In the genomic region with DNA sequence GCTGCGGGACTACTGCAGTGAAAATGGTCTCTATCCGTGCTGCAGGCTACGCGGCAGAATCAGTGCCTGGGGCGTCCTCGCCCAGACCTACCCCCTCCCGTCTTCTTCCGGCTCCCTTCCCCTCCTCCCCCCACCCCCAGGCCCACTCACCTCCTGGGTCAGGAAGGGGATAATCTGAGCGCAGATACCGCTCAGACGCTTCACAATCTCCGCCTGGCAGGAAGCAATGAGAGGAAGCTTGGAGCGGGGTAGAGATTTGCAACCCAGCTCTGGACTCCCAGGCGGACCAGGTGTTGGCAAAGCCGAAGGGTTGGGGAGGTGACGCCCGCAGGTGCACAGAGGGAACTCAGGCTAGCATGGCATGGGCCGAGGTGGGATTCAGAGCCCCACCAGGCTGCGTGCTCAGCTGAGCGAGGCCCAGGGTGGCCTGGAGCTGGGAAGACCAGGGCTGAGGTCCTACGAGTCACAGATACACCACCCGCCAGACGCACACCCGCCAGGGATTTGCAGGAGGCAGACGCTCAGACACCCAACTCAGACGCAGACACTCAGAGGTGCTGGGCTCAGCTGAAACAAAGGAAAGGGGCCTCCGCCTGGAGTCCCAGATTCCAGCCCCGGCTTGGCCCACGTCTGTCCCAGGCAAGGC, we compare ENCODE assay signal across 12 cellular contexts. TPM values are rescaled to one million over a fixed set of nuclear protein-coding genes. Genes with fewer than 3 reads are reported as not detected.
DNase-seq lines count a peak whose midpoint lies in the region; ATAC-seq and TF ChIP-seq lines count a peak whose summit lies in the region.
"Had no signal": no experiment of that assay in that cellular context is flagged by ENCODE, and none has a peak within 500 bp of the region (broad histone marks: within the 10 kb centered on the region; RNA-seq: fewer than 3 reads in every experiment).

No MANE protein-coding gene starts in this region.

- H3K36me3 ChIP-seq in upper lobe of right lung: no peaks in the 10 kb centered on the region

- no peak for TF ChIP-seq CTCF in type B pancreatic cell (conservative IDR thresholded peaks at IDR 0.05)
- TF ChIP-seq CTCF in upper lobe of right lung (IDR thresholded peaks at IDR 0.05): no peak

- H3K9me3 ChIP-seq in right cardiac atrium (ENCODE audit: control insufficient read depth, low read length) (no peaks in the 10 kb centered on the region), upper lobe of right lung (no peaks in the 10 kb centered on the region)
- H3K9me3 ChIP-seq: esophagus muscularis mucosa had no signal

- no peaks in the 10 kb centered on the region for H3K36me3 Mint-ChIP-seq in activated CD8-positive, alpha-beta T cell treated with anti-CD3 and anti-CD28 coated beads, Interleukin-2, amount 10 ng/mL, durations not matched to agents 7 days and 5 days (ENCODE audit: low read depth)
- H3K36me3 Mint-ChIP-seq in type B pancreatic cell: peaks cover 6% of the 10 kb centered on the region
- H3K36me3 Mint-ChIP-seq: natural killer cell treated with Interleukin-12 subunit alpha and Interleukin-12 subunit beta and Interleukin-15 and Interleukin-18, amount 100 ng/mL, for 72 hours had no signal

- no peak overlapping the region for H3K4me3 ChIP-seq in right cardiac atrium (ENCODE audit: low read length)
- H3K4me3 ChIP-seq in upper lobe of right lung: no peak overlapping the region
- H3K4me3 ChIP-seq: esophagus muscularis mucosa had no signal

- peak; percentile 8 to 20 for ATAC-seq in right cardiac atrium
- no peak for ATAC-seq in left ventricle myocardium superior
- ATAC-seq in activated CD8-positive, alpha-beta T cell treated with anti-CD3 and anti-CD28 coated beads, Interleukin-2, amount 10 ng/mL, durations not matched to agents 7 days and 5 days: no peak
- peak; percentile 21 for ATAC-seq in left lobe of liver
- ATAC-seq in upper lobe of right lung: no peak

- 59% methylated on average over 29 of the region's 29 CpGs for WGBS in right cardiac atrium

- H3K9me3 Mint-ChIP-seq in activated CD8-positive, alpha-beta T cell treated with anti-CD3 and anti-CD28 coated beads, Interleukin-2, amount 10 ng/mL, durations not matched to agents 7 days and 5 days (ENCODE audit: insufficient read depth): no peaks in the 10 kb centered on the region
- H3K9me3 Mint-ChIP-seq in type B pancreatic cell: no peaks in the 10 kb centered on the region
- H3K9me3 Mint-ChIP-seq: natural killer cell treated with Interleukin-12 subunit alpha and Interleukin-12 subunit beta and Interleukin-15 and Interleukin-18, amount 100 ng/mL, for 72 hours had no signal

- H3K27ac ChIP-seq in right cardiac atrium (ENCODE audit: low read length) (no peak overlapping the region), upper lobe of right lung (no peak overlapping the region)
- H3K27ac ChIP-seq: esophagus muscularis mucosa had no signal

- no peak overlapping the region for H3K4me3 Mint-ChIP-seq in activated CD8-positive, alpha-beta T cell treated with anti-CD3 and anti-CD28 coated beads, Interleukin-2, amount 10 ng/mL, durations not matched to agents 7 days and 5 days
- H3K4me3 Mint-ChIP-seq in type B pancreatic cell: peak overlapping the region; percentile 31
- H3K4me3 Mint-ChIP-seq: natural killer cell treated with Interleukin-12 subunit alpha and Interleukin-12 subunit beta and Interleukin-15 and Interleukin-18, amount 100 ng/mL, for 72 hours had no signal

- peak overlapping the region; percentile 43 for H3K27ac Mint-ChIP-seq in activated CD8-positive, alpha-beta T cell treated with anti-CD3 and anti-CD28 coated beads, Interleukin-2, amount 10 ng/mL, durations not matched to agents 7 days and 5 days
- H3K27ac Mint-ChIP-seq in type B pancreatic cell: no peak overlapping the region
- H3K27ac Mint-ChIP-seq: natural killer cell treated with Interleukin-12 subunit alpha and Interleukin-12 subunit beta and Interleukin-15 and Interleukin-18, amount 100 ng/mL, for 72 hours had no signal

- peaks cover 35% of the 10 kb centered on the region for H3K27me3 Mint-ChIP-seq in activated CD8-positive, alpha-beta T cell treated with anti-CD3 and anti-CD28 coated beads, Interleukin-2, amount 10 ng/mL, durations not matched to agents 7 days and 5 days (ENCODE audit: low read depth)
- H3K27me3 Mint-ChIP-seq in type B pancreatic cell: peaks cover 24% of the 10 kb centered on the region

- intact Hi-C loops in right cardiac atrium (cut with DNase I) (loop anchor here in 1 of 4 donors (5.0 kb wide), 1 partner anchor 43 kb away; no protein-coding TSS in a partner anchor), left ventricle myocardium superior (cut with micrococcal nuclease) (no loop called here), upper lobe of right lung (cut with DNase I) (no loop called here)

- CTCF ChIA-PET in activated CD8-positive, alpha-beta T cell treated with anti-CD3 and anti-CD28 coated beads, Interleukin-2, amount 10 ng/mL, durations not matched to agents 7 days and 5 days (lab: Charles Lee): interaction anchor here (1.3 to 1.7 kb wide), 3 partner anchors 11 to 79 kb away, joined by 3 to 11 read pairs (median 3); no protein-coding TSS in a partner anchor

- DNase-seq in right cardiac atrium: peak in 1 of 3 donors; percentile 67
- DNase-seq in left ventricle myocardium superior: no peak
- no peak for DNase-seq in activated CD8-positive, alpha-beta T cell treated with anti-CD3 and anti-CD28 coated beads, Interleukin-2, amount 10 ng/mL, durations not matched to agents 7 days and 5 days
- no peak for DNase-seq in left lobe of liver (ENCODE audit: low spot score)
- no peak for DNase-seq in type B pancreatic cell (ENCODE audit: extremely low spot score, unreplicated experiment)
- DNase-seq in NCI-H1694 (lab: John Stamatoyannopoulos, UW): no peak
- DNase-seq in upper lobe of right lung: no peak
- no peak for DNase-seq in NCI-H2029 treated with DMSO at 0.1 percent for 48 hours (lab: John Stamatoyannopoulos, UW)
- DNase-seq: activated CD8-positive, alpha-beta memory T cell treated with anti-CD3 and anti-CD28 coated beads, Interleukin-2, amount 50 U/mL, for 48 hours; NCI-H1105 had no signal

- H3K4me1 ChIP-seq in right cardiac atrium (ENCODE audit: control insufficient read depth, insufficient read depth, low read length): no peaks in the 10 kb centered on the region
- peaks cover 6% of the 10 kb centered on the region for H3K4me1 ChIP-seq in upper lobe of right lung

- POLR2A ChIA-PET in activated CD8-positive, alpha-beta T cell treated with anti-CD3 and anti-CD28 coated beads, Interleukin-2, amount 10 ng/mL, durations not matched to agents 7 days and 5 days (lab: Charles Lee): interaction anchor here (0.6 kb wide), 1 partner anchor 11 kb away, joined by 3 read pairs; no protein-coding TSS in a partner anchor

- H3K27me3 ChIP-seq in right cardiac atrium (ENCODE audit: control insufficient read depth, insufficient read depth) (no peaks in the 10 kb centered on the region), upper lobe of right lung (no peaks in the 10 kb centered on the region)
- H3K27me3 ChIP-seq: esophagus muscularis mucosa had no signal

- H3K4me1 Mint-ChIP-seq in activated CD8-positive, alpha-beta T cell treated with anti-CD3 and anti-CD28 coated beads, Interleukin-2, amount 10 ng/mL, durations not matched to agents 7 days and 5 days (ENCODE audit: low read depth): peaks cover 30% of the 10 kb centered on the region
- H3K4me1 Mint-ChIP-seq in type B pancreatic cell (ENCODE audit: unreplicated experiment): peaks cover 12% of the 10 kb centered on the region

RNA-seq across cellular contexts. Expression of a gene that starts 4.1 kb away (rescaled TPM):
- total RNA-seq in right cardiac atrium (100 to 1,000 TPM in 1 of 4 donors, 10 to 100 TPM in 3; 78.4 to 102 (median 88.1) TPM), left ventricle myocardium superior (66.5 TPM), left lobe of liver (12.8 TPM), type B pancreatic cell (ENCODE audit: low replicate concordance) (37.7 and 52.8 TPM in 2 replicates), upper lobe of right lung (58.6 TPM)
- 68.6 TPM for polyA plus RNA-seq in right cardiac atrium
- under 1 TPM; 0.24 to 0.57 TPM for total RNA-seq in activated CD8-positive, alpha-beta T cell treated with anti-CD3 and anti-CD28 coated beads, Interleukin-2, amount 10 ng/mL, durations not matched to agents 7 days and 5 days

RNA-seq across cellular contexts. Expression of a gene that starts 37.3 kb away (rescaled TPM):
- total RNA-seq in right cardiac atrium (1,000 to 10,000 TPM in 2 of 4 donors, 100 to 1,000 TPM in 2; 784 to 1,020 (median 971) TPM), left ventricle myocardium superior (846 TPM), left lobe of liver (153 TPM), type B pancreatic cell (ENCODE audit: low replicate concordance) (302 and 418 TPM in 2 replicates), upper lobe of right lung (458 TPM)
- 1,565 TPM for polyA plus RNA-seq in right cardiac atrium
- 100 to 1,000 TPM; 635 to 655 TPM for total RNA-seq in activated CD8-positive, alpha-beta T cell treated with anti-CD3 and anti-CD28 coated beads, Interleukin-2, amount 10 ng/mL, durations not matched to agents 7 days and 5 days

RNA-seq across cellular contexts. Expression of a gene that starts 47.6 kb away (rescaled TPM):
- total RNA-seq in right cardiac atrium (1 to 10 TPM in 2 of 4 donors, under 1 TPM in 2; 0.28 to 2.2 (median 1.2) TPM), left ventricle myocardium superior (0.30 TPM), left lobe of liver (3.6 TPM), type B pancreatic cell (ENCODE audit: low replicate concordance) (3.8 TPM in 2 replicates), upper lobe of right lung (6.7 TPM)
- 2.1 TPM for polyA plus RNA-seq in right cardiac atrium
- 1 to 10 TPM; 2.0 to 2.7 TPM for total RNA-seq in activated CD8-positive, alpha-beta T cell treated with anti-CD3 and anti-CD28 coated beads, Interleukin-2, amount 10 ng/mL, durations not matched to agents 7 days and 5 days

Comparison
In these comparisons a context has a peak if more than half of its experiments do, and no peak if none do; other contexts are left out.
1. ATAC-seq: peak in right cardiac atrium (2 of 2) and left lobe of liver (single experiment); none in left ventricle myocardium superior (single experiment), activated CD8-positive, alpha-beta T cell treated with anti-CD3 and anti-CD28 coated beads, Interleukin-2, amount 10 ng/mL, durations not matched to agents 7 days and 5 days (single experiment) and upper lobe of right lung (single experiment).